In the genomic region with DNA sequence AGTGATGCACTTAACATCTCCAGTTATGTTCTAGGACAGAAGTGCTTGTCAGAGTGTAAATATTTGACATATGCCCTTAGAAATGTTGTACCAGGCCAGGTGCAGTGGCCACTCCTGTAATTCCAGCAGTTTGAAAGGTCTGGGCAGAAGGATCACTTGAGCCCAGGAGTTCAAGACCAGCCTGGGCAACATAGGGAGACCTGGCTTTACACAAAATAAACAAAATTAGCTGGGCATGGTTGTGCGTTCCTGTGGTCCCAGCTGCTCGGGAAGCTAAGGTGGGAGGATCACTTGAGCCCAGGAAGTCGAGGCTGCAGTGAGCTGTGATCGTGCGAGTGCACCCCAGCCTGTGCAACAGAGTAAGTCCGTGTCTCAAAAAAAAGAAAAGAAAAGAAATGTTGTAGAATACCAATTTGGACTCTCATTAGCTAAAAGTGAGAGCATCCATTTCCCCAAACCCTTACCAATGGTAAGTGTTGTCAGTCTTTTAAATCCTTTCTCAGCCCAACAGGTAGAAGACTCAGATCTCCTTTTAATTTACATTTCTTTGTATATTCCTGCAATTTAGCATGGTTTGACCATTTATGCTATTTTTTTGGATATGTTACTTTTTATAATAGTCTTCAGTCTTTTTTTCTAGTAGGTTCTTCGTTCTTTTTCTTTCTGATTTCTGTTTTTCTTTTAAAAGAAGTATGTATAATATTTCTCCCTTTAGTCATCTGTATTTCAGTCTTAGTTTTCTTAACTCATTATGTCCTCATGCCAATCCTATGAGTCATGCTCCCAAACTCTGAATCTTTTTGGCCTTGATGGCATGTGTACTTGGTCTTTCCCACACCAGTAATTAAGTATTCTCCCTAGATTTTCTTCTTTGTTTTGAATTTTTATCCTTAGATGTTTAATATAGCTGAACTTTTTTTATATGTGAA, we compare ENCODE assay signal across 11 cellular contexts.
DNase-seq lines count a peak whose midpoint lies in the region; ATAC-seq and TF ChIP-seq lines count a peak whose summit lies in the region.
"Had no signal": no experiment of that assay in that cellular context is flagged by ENCODE, and none has a peak within 500 bp of the region (broad histone marks: within the 10 kb centered on the region; RNA-seq: fewer than 3 reads in every experiment).

No MANE protein-coding gene starts in this region.

- H3K36me3 ChIP-seq in left ventricle myocardium inferior (peaks cover 14% of the 10 kb centered on the region), suprapubic skin (peaks cover 7% of the 10 kb centered on the region)

- WGBS in suprapubic skin, result 74% methylated on average over 7 of the region's 7 CpGs

- TF ChIP-seq CTCF in WI38 (IDR thresholded peaks at IDR 0.05; ENCODE audit: low read depth, low read length) (no peak), left ventricle myocardium inferior (IDR thresholded peaks at IDR 0.05; ENCODE audit: borderline replicate concordance) (no peak), suprapubic skin (IDR thresholded peaks at IDR 0.05) (no peak)

- H3K27me3 ChIP-seq in left ventricle myocardium inferior (ENCODE audit: low read depth) (no peaks in the 10 kb centered on the region), suprapubic skin (no peaks in the 10 kb centered on the region)
- H3K27me3 ChIP-seq: esophagus squamous epithelium had no signal

- H3K9me3 ChIP-seq in left ventricle myocardium inferior (replicated peaks), result no peaks in the 10 kb centered on the region
- no peaks in the 10 kb centered on the region for H3K9me3 ChIP-seq in suprapubic skin
- H3K9me3 ChIP-seq: esophagus squamous epithelium had no signal

- H3K27ac ChIP-seq in left ventricle myocardium inferior (replicated peaks) (peak overlapping the region; percentile 47), suprapubic skin (peak overlapping the region; percentile 51)

- H3K4me3 ChIP-seq in WI38 (ENCODE audit: low read depth, low read length) (peak overlapping the region; percentile 27; the same call in 1 of the 2 replicates), left ventricle myocardium inferior (no peak overlapping the region), suprapubic skin (no peak overlapping the region)
- H3K4me3 ChIP-seq: esophagus squamous epithelium had no signal

- H3K4me1 ChIP-seq in left ventricle myocardium inferior, result peaks cover 15% of the 10 kb centered on the region
- peaks cover 12% of the 10 kb centered on the region for H3K4me1 ChIP-seq in suprapubic skin

- no peak for TF ChIP-seq POLR2A in suprapubic skin (IDR thresholded peaks at IDR 0.05)

- ATAC-seq in HG02759 (IDR thresholded peaks at IDR 0.05; ENCODE audit: unreplicated experiment) (no peak), GM19397 (IDR thresholded peaks at IDR 0.05; ENCODE audit: unreplicated experiment) (no peak)

- no peak for TF ChIP-seq EP300 in suprapubic skin (IDR thresholded peaks at IDR 0.05)

- DNase-seq in HK-2 (ENCODE audit: unreplicated experiment) (peak; percentile 14), left ventricle myocardium inferior (no peak), suprapubic skin (ENCODE audit: low spot score in 2 of 2) (no peak), medulla oblongata (ENCODE audit: extremely low spot score) (no peak), NCI-H146 (lab: John Stamatoyannopoulos, UW) (no peak)
- DNase-seq: activated B cell treated with CpG ODN at 0.5 μM for 24 hours, esophagus squamous epithelium, Karpas-422 had no signal

- intact Hi-C loops in left ventricle myocardium inferior (cut with micrococcal nuclease), result no loop called here
